In genomic region chr2:234679766-234680687, GRCh38 we compare ENCODE assay signal across 8 cellular contexts.
A peak's percentile ranks its signal among the peaks of the same experiment; 100 is the strongest.
DNase-seq lines count a peak whose midpoint lies in the region; ATAC-seq, FAIRE-seq and TF ChIP-seq lines count a peak whose summit lies in the region.

No MANE protein-coding gene starts in this region.

- H3K9ac ChIP-seq in colonic mucosa (ENCODE audit: low read depth in 2 of 2, low read length in 2 of 2): no peak overlapping the region

- FAIRE-seq in HTR-8/SVneo (lab: Jason Lieb, UNC): peak; percentile 73

- H3K4me3 ChIP-seq in colonic mucosa (no peak overlapping the region), thoracic aorta (peak overlapping the region; percentile 6)

- intact Hi-C loops in colonic mucosa (cut with DNase I): no loop called here

- peak overlapping the region; percentile 37 for H3K27ac ChIP-seq in colonic mucosa
- H3K27ac ChIP-seq in thoracic aorta: peak overlapping the region; percentile 68

- no peaks in the 10 kb centered on the region for H3K4me1 ChIP-seq in colonic mucosa
- peaks cover 5 to 32% of the 10 kb centered on the region in 2 donors for H3K4me1 ChIP-seq in thoracic aorta (ENCODE audit: control insufficient read depth in 1 of 2, low read depth in 2 of 2)

- peak; percentile 67 for DNase-seq in HTR-8/SVneo (ENCODE audit: insufficient read length, low spot score)
- DNase-seq in colonic mucosa: no peak
- DNase-seq in kidney tubule cell (ENCODE audit: low spot score): peak; percentile 94
- peak; percentile 58 for DNase-seq in thoracic aorta (ENCODE audit: low spot score)
- no peak for DNase-seq in stimulated activated CD4-positive, alpha-beta T cell treated with anti-CD3 and anti-CD28 coated beads, Interleukin-4, amount 100 ng/mL, for 24 hours
- no peak for DNase-seq in DMS79 treated with DMSO at 0.1 percent for 48 hours (lab: John Stamatoyannopoulos, UW)

- H3K27me3 ChIP-seq in colonic mucosa: no peaks in the 10 kb centered on the region
- no peaks in the 10 kb centered on the region for H3K27me3 ChIP-seq in thoracic aorta (replicated peaks; ENCODE audit: insufficient read depth)

- H3K36me3 ChIP-seq in colonic mucosa: no peaks in the 10 kb centered on the region
- no peaks in the 10 kb centered on the region for H3K36me3 ChIP-seq in thoracic aorta

- H3K9me3 ChIP-seq in colonic mucosa: no peaks in the 10 kb centered on the region
- H3K9me3 ChIP-seq in thoracic aorta: no peaks in the 10 kb centered on the region

- TF ChIP-seq CTCF in colonic mucosa (IDR thresholded peaks at IDR 0.05) (no peak), thoracic aorta (IDR thresholded peaks at IDR 0.05) (no peak)

- ATAC-seq in thoracic aorta (ENCODE audit: insufficient number of reproducible peaks, low FRiP score, low read depth): peak; percentile 81
- ATAC-seq in HG02610 (IDR thresholded peaks at IDR 0.05; ENCODE audit: unreplicated experiment): no peak
- ATAC-seq in HG03457 (IDR thresholded peaks at IDR 0.05; ENCODE audit: unreplicated experiment): no peak

Comparison
In these comparisons a context has a peak if more than half of its experiments do, and no peak if none do; other contexts are left out.
1. DNase-seq: peak in HTR-8/SVneo (single experiment), kidney tubule cell (single experiment) and thoracic aorta (single experiment); none in colonic mucosa (single experiment), stimulated activated CD4-positive, alpha-beta T cell treated with anti-CD3 and anti-CD28 coated beads, Interleukin-4, amount 100 ng/mL, for 24 hours (single experiment) and DMS79 treated with DMSO at 0.1 percent for 48 hours (single experiment).